Comparison of ENCODE assay signal across 3 cellular contexts in genomic region chr11:44910591-44910990, GRCh38.
TF ChIP-seq lines count a peak whose summit lies in the region.

No MANE protein-coding gene starts in this region.

TF ChIP-seq in SK-N-SH, 30 proteins besides CTCF, POLR2A, EP300 and RAD21:
- no peak for TF ChIP-seq YY1 (IDR thresholded peaks at IDR 0.05; ENCODE audit: low read depth)
- TF ChIP-seq JUND (IDR thresholded peaks at IDR 0.05): no peak
- no peak for TF ChIP-seq USF2 (IDR thresholded peaks at IDR 0.05; ENCODE audit: borderline replicate concordance, low read depth, low read length)
- TF ChIP-seq CHD2 (IDR thresholded peaks at IDR 0.05; ENCODE audit: low read length, partially characterized antibody): no peak
- no peak for TF ChIP-seq EZH2phosphoT487 (IDR thresholded peaks at IDR 0.05; ENCODE audit: borderline replicate concordance, low read depth)
- TF ChIP-seq MEF2A (IDR thresholded peaks at IDR 0.05; ENCODE audit: borderline replicate concordance, low read depth): no peak
- no peak for TF ChIP-seq FOXM1 (IDR thresholded peaks at IDR 0.05; ENCODE audit: low read depth)
- TF ChIP-seq GABPA (IDR thresholded peaks at IDR 0.05; ENCODE audit: low read depth): no peak
- TF ChIP-seq ELF1 (IDR thresholded peaks at IDR 0.05): no peak
- no peak for TF ChIP-seq RXRA (IDR thresholded peaks at IDR 0.05; ENCODE audit: borderline replicate concordance, low read depth)
- no peak for TF ChIP-seq FOXJ3 (CRISPR knock-in tag; IDR thresholded peaks at IDR 0.05)

TF ChIP-seq in SK-N-SH treated with all-trans-retinoic acid at 6 μM for 48 hours, 23 proteins besides CTCF, POLR2A, EP300 and RAD21:
- no peak for TF ChIP-seq ZNF70 (CRISPR knock-in tag; IDR thresholded peaks at IDR 0.05)
- TF ChIP-seq, protein P1, sequence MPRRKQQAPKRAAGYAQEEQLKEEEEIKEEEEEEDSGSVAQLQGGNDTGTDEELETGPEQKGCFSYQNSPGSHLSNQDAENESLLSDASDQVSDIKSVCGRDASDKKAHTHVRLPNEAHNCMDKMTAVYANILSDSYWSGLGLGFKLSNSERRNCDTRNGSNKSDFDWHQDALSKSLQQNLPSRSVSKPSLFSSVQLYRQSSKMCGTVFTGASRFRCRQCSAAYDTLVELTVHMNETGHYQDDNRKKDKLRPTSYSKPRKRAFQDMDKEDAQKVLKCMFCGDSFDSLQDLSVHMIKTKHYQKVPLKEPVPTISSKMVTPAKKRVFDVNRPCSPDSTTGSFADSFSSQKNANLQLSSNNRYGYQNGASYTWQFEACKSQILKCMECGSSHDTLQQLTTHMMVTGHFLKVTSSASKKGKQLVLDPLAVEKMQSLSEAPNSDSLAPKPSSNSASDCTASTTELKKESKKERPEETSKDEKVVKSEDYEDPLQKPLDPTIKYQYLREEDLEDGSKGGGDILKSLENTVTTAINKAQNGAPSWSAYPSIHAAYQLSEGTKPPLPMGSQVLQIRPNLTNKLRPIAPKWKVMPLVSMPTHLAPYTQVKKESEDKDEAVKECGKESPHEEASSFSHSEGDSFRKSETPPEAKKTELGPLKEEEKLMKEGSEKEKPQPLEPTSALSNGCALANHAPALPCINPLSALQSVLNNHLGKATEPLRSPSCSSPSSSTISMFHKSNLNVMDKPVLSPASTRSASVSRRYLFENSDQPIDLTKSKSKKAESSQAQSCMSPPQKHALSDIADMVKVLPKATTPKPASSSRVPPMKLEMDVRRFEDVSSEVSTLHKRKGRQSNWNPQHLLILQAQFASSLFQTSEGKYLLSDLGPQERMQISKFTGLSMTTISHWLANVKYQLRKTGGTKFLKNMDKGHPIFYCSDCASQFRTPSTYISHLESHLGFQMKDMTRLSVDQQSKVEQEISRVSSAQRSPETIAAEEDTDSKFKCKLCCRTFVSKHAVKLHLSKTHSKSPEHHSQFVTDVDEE (CRISPR knock-in tag; IDR thresholded peaks at IDR 0.05): no peak
- no peak for TF ChIP-seq ESRRG (CRISPR knock-in tag; IDR thresholded peaks at IDR 0.05)
- no peak for TF ChIP-seq TCF4 (CRISPR knock-in tag; IDR thresholded peaks at IDR 0.05; ENCODE audit: borderline replicate concordance)
- TF ChIP-seq ZNF565 (CRISPR knock-in tag; conservative IDR thresholded peaks at IDR 0.05; ENCODE audit: low read depth): no peak
- TF ChIP-seq ZFP3 (CRISPR knock-in tag; IDR thresholded peaks at IDR 0.05): no peak
- no peak for TF ChIP-seq ZFP30 (CRISPR knock-in tag; IDR thresholded peaks at IDR 0.05)
- TF ChIP-seq RARB (CRISPR knock-in tag; IDR thresholded peaks at IDR 0.05): no peak
- no peak for TF ChIP-seq BACH2 (CRISPR knock-in tag; IDR thresholded peaks at IDR 0.05; ENCODE audit: borderline replicate concordance)
- no peak for TF ChIP-seq SNAI2 (CRISPR knock-in tag; IDR thresholded peaks at IDR 0.05)
- TF ChIP-seq GLIS3 (CRISPR knock-in tag; IDR thresholded peaks at IDR 0.05): no peak
- TF ChIP-seq TOX (CRISPR knock-in tag; IDR thresholded peaks at IDR 0.05; ENCODE audit: borderline replicate concordance): no peak
- no peak for TF ChIP-seq PPARA (CRISPR knock-in tag; IDR thresholded peaks at IDR 0.05; ENCODE audit: borderline replicate concordance)
- no peak for TF ChIP-seq ISL1 (CRISPR knock-in tag; IDR thresholded peaks at IDR 0.05)
- TF ChIP-seq ZC3H10 (CRISPR knock-in tag; IDR thresholded peaks at IDR 0.05): no peak
- no peak for TF ChIP-seq PATZ1 (CRISPR knock-in tag; IDR thresholded peaks at IDR 0.05; ENCODE audit: borderline replicate concordance)
- no peak for TF ChIP-seq ZNF8 (CRISPR knock-in tag; IDR thresholded peaks at IDR 0.05)
- no peak for TF ChIP-seq CSDC2 (CRISPR knock-in tag; IDR thresholded peaks at IDR 0.05)
- TF ChIP-seq, protein P2, sequence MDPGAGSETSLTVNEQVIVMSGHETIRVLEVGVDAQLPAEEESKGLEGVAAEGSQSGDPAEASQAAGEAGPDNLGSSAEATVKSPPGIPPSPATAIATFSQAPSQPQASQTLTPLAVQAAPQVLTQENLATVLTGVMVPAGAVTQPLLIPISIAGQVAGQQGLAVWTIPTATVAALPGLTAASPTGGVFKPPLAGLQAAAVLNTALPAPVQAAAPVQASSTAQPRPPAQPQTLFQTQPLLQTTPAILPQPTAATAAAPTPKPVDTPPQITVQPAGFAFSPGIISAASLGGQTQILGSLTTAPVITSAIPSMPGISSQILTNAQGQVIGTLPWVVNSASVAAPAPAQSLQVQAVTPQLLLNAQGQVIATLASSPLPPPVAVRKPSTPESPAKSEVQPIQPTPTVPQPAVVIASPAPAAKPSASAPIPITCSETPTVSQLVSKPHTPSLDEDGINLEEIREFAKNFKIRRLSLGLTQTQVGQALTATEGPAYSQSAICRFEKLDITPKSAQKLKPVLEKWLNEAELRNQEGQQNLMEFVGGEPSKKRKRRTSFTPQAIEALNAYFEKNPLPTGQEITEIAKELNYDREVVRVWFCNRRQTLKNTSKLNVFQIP (CRISPR knock-in tag; IDR thresholded peaks at IDR 0.05; ENCODE audit: borderline replicate concordance, low read depth): no peak
- TF ChIP-seq CSRNP3 (CRISPR knock-in tag; IDR thresholded peaks at IDR 0.05): no peak

TF ChIP-seq in HepG2, 621 proteins besides CTCF, POLR2A, EP300 and RAD21:
- TF ChIP-seq ZNF841 (CRISPR knock-in tag; IDR thresholded peaks at IDR 0.05; ENCODE audit: borderline replicate concordance): no peak
- no peak for TF ChIP-seq ZNF703 (CRISPR knock-in tag; IDR thresholded peaks at IDR 0.05; ENCODE audit: borderline replicate concordance)
- no peak for TF ChIP-seq GABPA (IDR thresholded peaks at IDR 0.05; ENCODE audit: low read depth, low read length)
- TF ChIP-seq GABPA (CRISPR knock-in tag; IDR thresholded peaks at IDR 0.05; ENCODE audit: low read depth): no peak
- no peak for TF ChIP-seq NR1H2 (CRISPR knock-in tag; IDR thresholded peaks at IDR 0.05; ENCODE audit: borderline replicate concordance, low read depth)
